19 cellular contexts compared by ENCODE assay signal in genomic region chr10:131081786-131082185, GRCh38.
DNase-seq lines count a peak whose midpoint lies in the region; ATAC-seq and TF ChIP-seq lines count a peak whose summit lies in the region.
"Had no signal": no experiment of that assay in that cellular context is flagged by ENCODE, and none has a peak within 500 bp of the region (broad histone marks: within the 10 kb centered on the region; RNA-seq: fewer than 3 reads in every experiment).

No MANE protein-coding gene starts in this region.

- H2AK5ac ChIP-seq in neuronal stem cell (ENCODE audit: low read depth, low read length), result peak overlapping the region; percentile 47

- peak overlapping the region; percentile 84 for H3K27ac ChIP-seq in DND-41 (ENCODE audit: low read length)
- H3K27ac ChIP-seq in neuronal stem cell (replicated peaks; ENCODE audit: low read length), result no peak overlapping the region
- H3K27ac ChIP-seq: PC-9 had no signal

- no peak for ATAC-seq in activated T-cell treated with anti-CD3 and anti-CD28 coated beads, Interleukin-2, amount 50 U/mL, for 72 hours (replicated peaks in 1 of 2)
- ATAC-seq in activated T-cell treated with anti-CD3 and anti-CD28 coated beads, Interleukin-2, amount 50 U/mL, for 4 hours, result no peak
- ATAC-seq in DND-41 (ENCODE audit: insufficient read depth, low read depth), result no peak
- no peak for ATAC-seq in HG03354 (IDR thresholded peaks at IDR 0.05; ENCODE audit: poor library complexity, severe bottlenecking, unreplicated experiment)
- ATAC-seq in HG02870 (IDR thresholded peaks at IDR 0.05; ENCODE audit: unreplicated experiment), result no peak

- H3K27me3 Mint-ChIP-seq in activated T-cell treated with anti-CD3 and anti-CD28 coated beads, Interleukin-2, amount 50 U/mL, for 72 hours (ENCODE audit: low read depth), result peaks cover 6% of the 10 kb centered on the region
- H3K27me3 Mint-ChIP-seq in activated T-cell treated with anti-CD3 and anti-CD28 coated beads, Interleukin-2, amount 50 U/mL, for 4 hours (ENCODE audit: low read depth), result no peaks in the 10 kb centered on the region
- H3K27me3 Mint-ChIP-seq in activated T-helper 1 cell treated with anti-CD3 and anti-CD28 coated beads, Interleukin-12 subunit alpha, Interleukin-12 subunit beta, Interleukin-2, Interleukin-4 antibody, amounts not matched to agents 30 ng/mL and 10 ng/mL and 1 ng/mL, durations not matched to agents 14 hours and 24 hours and 36 hours (ENCODE audit: insufficient read depth), result no peaks in the 10 kb centered on the region
- H3K27me3 Mint-ChIP-seq in progenitor cell of endocrine pancreas, result peaks cover 27% of the 10 kb centered on the region
- H3K27me3 Mint-ChIP-seq: CD4-positive, CD25-positive, alpha-beta regulatory T cell had no signal

- H4K91ac ChIP-seq in neuronal stem cell (ENCODE audit: low read depth, low read length, poor library complexity), result no peak overlapping the region

- no peak overlapping the region for H2BK5ac ChIP-seq in neuronal stem cell (ENCODE audit: low read length)

- H3K9me3 ChIP-seq in DND-41 (ENCODE audit: insufficient read depth, low read length, severe bottlenecking), result no peaks in the 10 kb centered on the region
- no peaks in the 10 kb centered on the region for H3K9me3 ChIP-seq in neuronal stem cell (replicated peaks in 1 of 2; ENCODE audit: control insufficient read depth in 2 of 2, insufficient read depth in 1 of 2, low read depth in 1 of 2, low read length in 2 of 2)
- H3K9me3 ChIP-seq: MG63 had no signal

- H2AFZ ChIP-seq in DND-41 (ENCODE audit: low read depth, low read length), result peak overlapping the region; percentile 65
- no peak overlapping the region for H2AFZ ChIP-seq in neuronal stem cell (ENCODE audit: low read length)
- H2AFZ ChIP-seq: PC-9 had no signal

- no peak overlapping the region for H2BK12ac ChIP-seq in neuronal stem cell (ENCODE audit: low read length)

- H3K79me2 ChIP-seq in DND-41 (ENCODE audit: insufficient read depth, low read length), result no peaks in the 10 kb centered on the region

- no peaks in the 10 kb centered on the region for H3K27me3 ChIP-seq in DND-41 (ENCODE audit: insufficient read depth, low read length, poor library complexity)
- H3K27me3 ChIP-seq in neuronal stem cell (ENCODE audit: control insufficient read depth in 3 of 3, insufficient read depth in 3 of 3, low read depth in 1 of 3, low read length in 3 of 3), result no peaks in the 10 kb centered on the region
- H3K27me3 ChIP-seq: MG63 had no signal

- H4K8ac ChIP-seq in neuronal stem cell (ENCODE audit: low read depth, low read length), result no peak overlapping the region

- H3K23ac ChIP-seq in neuronal stem cell (ENCODE audit: low read depth, low read length, poor library complexity), result no peak overlapping the region

- H3K4me3 ChIP-seq in DND-41 (ENCODE audit: low read depth in 1 of 2, low read length in 2 of 2) (no peak overlapping the region), neuronal stem cell (ENCODE audit: low read length in 2 of 2) (no peak overlapping the region)
- H3K4me3 ChIP-seq: MG63, PC-9 had no signal

- H3K36me3 ChIP-seq in DND-41 (ENCODE audit: insufficient read depth, low read length) (no peaks in the 10 kb centered on the region), neuronal stem cell (replicated peaks in 1 of 2; ENCODE audit: control insufficient read depth in 2 of 2, insufficient read depth in 2 of 2, low read length in 2 of 2) (no peaks in the 10 kb centered on the region)
- H3K36me3 ChIP-seq: MG63 had no signal

- peak overlapping the region; percentile 39 to 70 for H3K4me3 Mint-ChIP-seq in activated T-cell treated with anti-CD3 and anti-CD28 coated beads, Interleukin-2, amount 50 U/mL, for 72 hours
- H3K4me3 Mint-ChIP-seq in activated T-cell treated with anti-CD3 and anti-CD28 coated beads, Interleukin-2, amount 50 U/mL, for 4 hours, result no peak overlapping the region
- H3K4me3 Mint-ChIP-seq in activated T-helper 1 cell treated with anti-CD3 and anti-CD28 coated beads, Interleukin-12 subunit alpha, Interleukin-12 subunit beta, Interleukin-2, Interleukin-4 antibody, amounts not matched to agents 30 ng/mL and 10 ng/mL and 1 ng/mL, durations not matched to agents 14 hours and 24 hours and 36 hours, result no peak overlapping the region
- H3K4me3 Mint-ChIP-seq in progenitor cell of endocrine pancreas (ENCODE audit: low read depth), result no peak overlapping the region
- H3K4me3 Mint-ChIP-seq: CD4-positive, CD25-positive, alpha-beta regulatory T cell; HFFc6 had no signal

- no peak overlapping the region for H2BK15ac ChIP-seq in neuronal stem cell (ENCODE audit: low read length)

- H4K20me1 ChIP-seq in DND-41 (ENCODE audit: insufficient read depth, low read length), result no peaks in the 10 kb centered on the region

- intact Hi-C loops in activated T-helper 1 cell treated with anti-CD3 and anti-CD28 coated beads, Interleukin-12 subunit alpha, Interleukin-12 subunit beta, Interleukin-2, Interleukin-4 antibody, amounts not matched to agents 30 ng/mL and 10 ng/mL and 1 ng/mL, durations not matched to agents 14 hours and 24 hours and 36 hours (cut with micrococcal nuclease), result no loop called here

- H3K9ac ChIP-seq in DND-41 (ENCODE audit: low read depth, low read length) (peak overlapping the region; percentile 36), neuronal stem cell (ENCODE audit: low read depth, low read length, poor library complexity) (no peak overlapping the region)

- H3K4me1 ChIP-seq in DND-41 (ENCODE audit: insufficient read depth, low read length), result peaks cover 64% of the 10 kb centered on the region
- peaks cover 0 to 2% of the 10 kb centered on the region in 2 donors for H3K4me1 ChIP-seq in neuronal stem cell (ENCODE audit: control insufficient read depth in 2 of 2, insufficient read depth in 1 of 2, low read depth in 1 of 2, low read length in 2 of 2)

- no peak overlapping the region for H3K27ac Mint-ChIP-seq in activated T-cell treated with anti-CD3 and anti-CD28 coated beads, Interleukin-2, amount 50 U/mL, for 72 hours
- peak overlapping the region; percentile 68 for H3K27ac Mint-ChIP-seq in activated T-helper 1 cell treated with anti-CD3 and anti-CD28 coated beads, Interleukin-12 subunit alpha, Interleukin-12 subunit beta, Interleukin-2, Interleukin-4 antibody, amounts not matched to agents 30 ng/mL and 10 ng/mL and 1 ng/mL, durations not matched to agents 14 hours and 24 hours and 36 hours
- no peak overlapping the region for H3K27ac Mint-ChIP-seq in progenitor cell of endocrine pancreas
- H3K27ac Mint-ChIP-seq: CD4-positive, CD25-positive, alpha-beta regulatory T cell; HFFc6 had no signal

- no peak for TF ChIP-seq CTCF in DND-41 (IDR thresholded peaks at IDR 0.05; ENCODE audit: borderline replicate concordance, extremely low read depth, low read length, poor library complexity, severe bottlenecking)
- no peak for TF ChIP-seq CTCF in progenitor cell of endocrine pancreas (IDR thresholded peaks at IDR 0.05; ENCODE audit: unreplicated experiment)

- no peaks in the 10 kb centered on the region for H3K79me1 ChIP-seq in neuronal stem cell (ENCODE audit: low read depth, low read length)

- no peak overlapping the region for H3K18ac ChIP-seq in neuronal stem cell (ENCODE audit: low read length)

- H2BK120ac ChIP-seq in neuronal stem cell (ENCODE audit: low read depth, low read length), result no peak overlapping the region

- WGBS in neuronal stem cell (ENCODE audit: extremely low coverage in 2 of 2, insufficient read length in 2 of 2, insufficient replicate concordance in 1 of 2), 2 donors, result no CpG with 5 or more reads among the region's 6 CpGs

- H3K36me3 Mint-ChIP-seq in activated T-cell treated with anti-CD3 and anti-CD28 coated beads, Interleukin-2, amount 50 U/mL, for 72 hours (ENCODE audit: insufficient read depth in 2 of 2), result peaks cover 0 to 2% of the 10 kb centered on the region in 2 donors
- H3K36me3 Mint-ChIP-seq in activated T-cell treated with anti-CD3 and anti-CD28 coated beads, Interleukin-2, amount 50 U/mL, for 4 hours (ENCODE audit: insufficient read depth), result no peaks in the 10 kb centered on the region
- H3K36me3 Mint-ChIP-seq in activated T-helper 1 cell treated with anti-CD3 and anti-CD28 coated beads, Interleukin-12 subunit alpha, Interleukin-12 subunit beta, Interleukin-2, Interleukin-4 antibody, amounts not matched to agents 30 ng/mL and 10 ng/mL and 1 ng/mL, durations not matched to agents 14 hours and 24 hours and 36 hours (ENCODE audit: low read depth), result no peaks in the 10 kb centered on the region
- no peaks in the 10 kb centered on the region for H3K36me3 Mint-ChIP-seq in progenitor cell of endocrine pancreas (ENCODE audit: insufficient read depth)
- H3K36me3 Mint-ChIP-seq: CD4-positive, CD25-positive, alpha-beta regulatory T cell had no signal

- H3K14ac ChIP-seq in neuronal stem cell (ENCODE audit: low read length), result no peak overlapping the region

- DNase-seq in activated T-cell treated with anti-CD3 and anti-CD28 coated beads, Interleukin-2, amount 50 U/mL, for 72 hours, result no peak
- DNase-seq in activated T-cell treated with anti-CD3 and anti-CD28 coated beads, Interleukin-2, amount 50 U/mL, for 4 hours, result no peak
- no peak for DNase-seq in DND-41
- DNase-seq in activated T-helper 1 cell treated with anti-CD3 and anti-CD28 coated beads, Interleukin-12 subunit alpha, Interleukin-12 subunit beta, Interleukin-2, Interleukin-4 antibody, amounts not matched to agents 30 ng/mL and 10 ng/mL and 1 ng/mL, durations not matched to agents 14 hours and 24 hours and 36 hours (ENCODE audit: low spot score), result no peak
- no peak for DNase-seq in neuronal stem cell (ENCODE audit: low spot score)
- no peak for DNase-seq in progenitor cell of endocrine pancreas (ENCODE audit: low spot score, unreplicated experiment)
- DNase-seq: ACHN, AML-193, Calu3, DMS53, HFFc6, MG63, NCI-H1694, NCI-H510A treated with DMSO at 0.1 percent for 48 hours, NCI-H82, PC-9 had no signal

- H3K9me3 Mint-ChIP-seq in activated T-cell treated with anti-CD3 and anti-CD28 coated beads, Interleukin-2, amount 50 U/mL, for 72 hours, result no peaks in the 10 kb centered on the region
- no peaks in the 10 kb centered on the region for H3K9me3 Mint-ChIP-seq in activated T-cell treated with anti-CD3 and anti-CD28 coated beads, Interleukin-2, amount 50 U/mL, for 4 hours
- H3K9me3 Mint-ChIP-seq in activated T-helper 1 cell treated with anti-CD3 and anti-CD28 coated beads, Interleukin-12 subunit alpha, Interleukin-12 subunit beta, Interleukin-2, Interleukin-4 antibody, amounts not matched to agents 30 ng/mL and 10 ng/mL and 1 ng/mL, durations not matched to agents 14 hours and 24 hours and 36 hours, result no peaks in the 10 kb centered on the region
- H3K9me3 Mint-ChIP-seq in progenitor cell of endocrine pancreas (ENCODE audit: low read depth), result no peaks in the 10 kb centered on the region

- no peak overlapping the region for H3K4ac ChIP-seq in neuronal stem cell (ENCODE audit: low read length)

- H3K4me2 ChIP-seq in DND-41 (ENCODE audit: insufficient read depth, low read length) (peak overlapping the region; percentile 46), neuronal stem cell (ENCODE audit: insufficient read depth, low read length, poor library complexity, severe bottlenecking) (no peak overlapping the region)
- H3K4me2 ChIP-seq: PC-9 had no signal

- peaks cover 38% of the 10 kb centered on the region for H3K4me1 Mint-ChIP-seq in activated T-cell treated with anti-CD3 and anti-CD28 coated beads, Interleukin-2, amount 50 U/mL, for 72 hours (ENCODE audit: low read depth)
- H3K4me1 Mint-ChIP-seq in activated T-cell treated with anti-CD3 and anti-CD28 coated beads, Interleukin-2, amount 50 U/mL, for 4 hours (ENCODE audit: low read depth), result peaks cover 4% of the 10 kb centered on the region
- H3K4me1 Mint-ChIP-seq in activated T-helper 1 cell treated with anti-CD3 and anti-CD28 coated beads, Interleukin-12 subunit alpha, Interleukin-12 subunit beta, Interleukin-2, Interleukin-4 antibody, amounts not matched to agents 30 ng/mL and 10 ng/mL and 1 ng/mL, durations not matched to agents 14 hours and 24 hours and 36 hours (ENCODE audit: low read depth), result peaks cover 9% of the 10 kb centered on the region
- peaks cover 2% of the 10 kb centered on the region for H3K4me1 Mint-ChIP-seq in progenitor cell of endocrine pancreas (ENCODE audit: low read depth)

Comparison
In these comparisons a context has a peak if more than half of its experiments do, and no peak if none do; other contexts are left out.
1. H3K4me3 Mint-ChIP-seq: peak in activated T-cell treated with anti-CD3 and anti-CD28 coated beads, Interleukin-2, amount 50 U/mL, for 72 hours (2 of 2); none in activated T-cell treated with anti-CD3 and anti-CD28 coated beads, Interleukin-2, amount 50 U/mL, for 4 hours (single experiment), activated T-helper 1 cell treated with anti-CD3 and anti-CD28 coated beads, Interleukin-12 subunit alpha, Interleukin-12 subunit beta, Interleukin-2, Interleukin-4 antibody, amounts not matched to agents 30 ng/mL and 10 ng/mL and 1 ng/mL, durations not matched to agents 14 hours and 24 hours and 36 hours (single experiment) and progenitor cell of endocrine pancreas (single experiment).